26 cellular contexts compared by ENCODE assay signal in genomic region chr3:152617609-152618008, GRCh38.
"Had no signal": no experiment of that assay in that cellular context is flagged by ENCODE, and none has a peak within 500 bp of the region (broad histone marks: within the 10 kb centered on the region; RNA-seq: fewer than 3 reads in every experiment).

No MANE protein-coding gene starts in this region.

- H3K4me1 ChIP-seq: parathyroid adenoma, spleen, stomach, thyroid gland, upper lobe of left lung had no signal

- ATAC-seq: natural killer cell; psoas muscle; right cardiac atrium; sciatic nerve; stimulated activated effector memory CD8-positive, alpha-beta T cell treated with anti-CD3 and anti-CD28 coated beads, Interleukin-12 subunit alpha, Interleukin-12 subunit beta, amount 100 ng/mL, for 72 hours; stimulated activated naive B cell treated with anti-CD40 and anti-IgM and Interleukin-4, amounts not matched to agents 10 μg/mL and 1 μg/mL and 100 μg/mL, for 72 hours had no signal

- H3K4me3 ChIP-seq: neural progenitor cell, ovary, psoas muscle, skin epidermis, smooth muscle cell, spleen, stomach, thoracic aorta, thyroid gland, tibial nerve, upper lobe of left lung, vagina had no signal

- H3K9me3 ChIP-seq: ovary, psoas muscle, spleen, stomach, thoracic aorta, thyroid gland, tibial nerve, upper lobe of left lung, vagina had no signal

- DNase-seq: natural killer cell; occipital lobe; ovary; posterior cingulate gyrus; psoas muscle; right cardiac atrium; spleen; stimulated activated CD4-positive, alpha-beta T cell treated with anti-CD3 and anti-CD28 coated beads, Interleukin-12 subunit alpha, Interleukin-12 subunit beta, amount 100 ng/mL, for 4 hours; stimulated activated CD4-positive, alpha-beta T cell treated with anti-CD3 and anti-CD28 coated beads, Interleukin-1b, Interleukin-23, amount 100 ng/mL, for 48 hours; stimulated activated CD4-positive, alpha-beta T cell treated with anti-CD3 and anti-CD28 coated beads, Interleukin-4, amount 100 ng/mL, for 1 hour; stimulated activated naive B cell treated with anti-CD40 and anti-IgM and Interleukin-4, amounts not matched to agents 10 μg/mL and 1 μg/mL and 100 μg/mL, for 72 hours; stimulated activated naive CD4-positive, alpha-beta T cell treated with Interleukin-2 at 50 U/mL for 16 hours; stomach; thyroid gland; trophoblast cell; upper lobe of left lung had no signal

- FAIRE-seq: urothelium cell line had no signal

- H3K27ac ChIP-seq: neural progenitor cell, ovary, parathyroid adenoma, psoas muscle, skin epidermis, spleen, stomach, thoracic aorta, thyroid gland, upper lobe of left lung, vagina had no signal

- H3K4me2 ChIP-seq: neural progenitor cell, smooth muscle cell had no signal
